In genomic region chr5:132093310-132093709, GRCh38 we compare ENCODE assay signal across 29 cellular contexts. TPM values are rescaled to one million over a fixed set of nuclear protein-coding genes. Genes with fewer than 3 reads are reported as not detected.
DNase-seq lines count a peak whose midpoint lies in the region; ATAC-seq and TF ChIP-seq lines count a peak whose summit lies in the region.
"Had no signal": no experiment of that assay in that cellular context is flagged by ENCODE, and none has a peak within 500 bp of the region (broad histone marks: within the 10 kb centered on the region; RNA-seq: fewer than 3 reads in every experiment).

No MANE protein-coding gene starts in this region.

- H3K9me3 Mint-ChIP-seq in activated CD8-positive, alpha-beta memory T cell treated with anti-CD3 and anti-CD28 coated beads, Interleukin-2, amount 10 ng/mL, durations not matched to agents 7 days and 5 days (ENCODE audit: low read depth): no peaks in the 10 kb centered on the region
- H3K9me3 Mint-ChIP-seq in activated T-helper 2 cell treated with anti-CD3 and anti-CD28 coated beads, Interferon-gamma antibody, Interleukin-2, Interleukin-4, amounts not matched to agents 10 μg/mL and 5 μg/mL and 100 μg/mL, durations not matched to agents 14 hours and 24 hours and 36 hours: peaks cover 9% of the 10 kb centered on the region
- H3K9me3 Mint-ChIP-seq in stimulated activated memory B cell treated with anti-CD40 and anti-IgM and Interleukin-4, amounts not matched to agents 10 μg/mL and 1 μg/mL and 100 μg/mL, for 72 hours: no peaks in the 10 kb centered on the region
- H3K9me3 Mint-ChIP-seq in CD8-positive, alpha-beta T cell: no peaks in the 10 kb centered on the region
- H3K9me3 Mint-ChIP-seq: IgD-negative memory B cell, immature natural killer cell, neural crest cell had no signal

- DNase-seq in activated CD8-positive, alpha-beta memory T cell treated with anti-CD3 and anti-CD28 coated beads for 24 hours: peak; percentile 47
- no peak for DNase-seq in activated CD8-positive, alpha-beta memory T cell treated with anti-CD3 and anti-CD28 coated beads, Interleukin-2, amount 10 ng/mL, durations not matched to agents 7 days and 5 days
- DNase-seq in NCI-H446 treated with DMSO at 0.1 percent for 48 hours (lab: John Stamatoyannopoulos, UW) (peak; percentile 42), GM03348 (ENCODE audit: low spot score) (no peak), MV-4-11 (lab: John Stamatoyannopoulos, UW) (no peak)
- DNase-seq in activated T-helper 2 cell treated with anti-CD3 and anti-CD28 coated beads, Interferon-gamma antibody, Interleukin-2, Interleukin-4, amounts not matched to agents 10 μg/mL and 5 μg/mL and 100 μg/mL, durations not matched to agents 14 hours and 24 hours and 36 hours (ENCODE audit: low spot score): no peak
- no peak for DNase-seq in CD8-positive, alpha-beta T cell
- DNase-seq: activated CD4-positive, alpha-beta T cell treated with anti-CD3 and anti-CD28 coated beads, Interleukin-2, amount 50 U/mL, for 48 hours; activated effector memory CD4-positive, alpha-beta T cell treated with anti-CD3 and anti-CD28 coated beads, Interleukin-2, amount 50 U/mL, for 16 hours; aorta; immature natural killer cell; left cardiac atrium; NCI-H1105; NCI-H2029; NCI-H2227 treated with DMSO at 0.1 percent for 48 hours; NCI-H774; ovary; stimulated activated CD4-positive, alpha-beta T cell treated with anti-CD3 and anti-CD28 coated beads, Interleukin-15, amount 100 ng/mL, for 24 hours; stimulated activated naive CD4-positive, alpha-beta T cell had no signal

- H3K4me1 ChIP-seq in CD8-positive, alpha-beta T cell (ENCODE audit: insufficient read depth, low read length): peaks cover 4% of the 10 kb centered on the region

- H3K36me3 ChIP-seq in CD8-positive, alpha-beta T cell (ENCODE audit: insufficient read depth, low read length): no peaks in the 10 kb centered on the region
- H3K36me3 ChIP-seq: ovary had no signal

- H3K27ac Mint-ChIP-seq in activated CD8-positive, alpha-beta memory T cell treated with anti-CD3 and anti-CD28 coated beads, Interleukin-2, amount 10 ng/mL, durations not matched to agents 7 days and 5 days: no peak overlapping the region
- H3K27ac Mint-ChIP-seq in activated T-helper 2 cell treated with anti-CD3 and anti-CD28 coated beads, Interferon-gamma antibody, Interleukin-2, Interleukin-4, amounts not matched to agents 10 μg/mL and 5 μg/mL and 100 μg/mL, durations not matched to agents 14 hours and 24 hours and 36 hours: peak overlapping the region; percentile 51
- peak overlapping the region; percentile 95 for H3K27ac Mint-ChIP-seq in stimulated activated memory B cell treated with anti-CD40 and anti-IgM and Interleukin-4, amounts not matched to agents 10 μg/mL and 1 μg/mL and 100 μg/mL, for 72 hours
- no peak overlapping the region for H3K27ac Mint-ChIP-seq in CD8-positive, alpha-beta T cell

- peaks cover 39% of the 10 kb centered on the region for H3K4me1 Mint-ChIP-seq in activated CD8-positive, alpha-beta memory T cell treated with anti-CD3 and anti-CD28 coated beads, Interleukin-2, amount 10 ng/mL, durations not matched to agents 7 days and 5 days
- peaks cover 69% of the 10 kb centered on the region for H3K4me1 Mint-ChIP-seq in activated T-helper 2 cell treated with anti-CD3 and anti-CD28 coated beads, Interferon-gamma antibody, Interleukin-2, Interleukin-4, amounts not matched to agents 10 μg/mL and 5 μg/mL and 100 μg/mL, durations not matched to agents 14 hours and 24 hours and 36 hours (ENCODE audit: low read depth)
- H3K4me1 Mint-ChIP-seq in stimulated activated memory B cell treated with anti-CD40 and anti-IgM and Interleukin-4, amounts not matched to agents 10 μg/mL and 1 μg/mL and 100 μg/mL, for 72 hours: peaks cover 38% of the 10 kb centered on the region
- H3K4me1 Mint-ChIP-seq in CD8-positive, alpha-beta T cell (ENCODE audit: low read depth): peaks cover 16% of the 10 kb centered on the region
- H3K4me1 Mint-ChIP-seq: neural crest cell had no signal

- no peak for ATAC-seq in activated CD8-positive, alpha-beta memory T cell treated with anti-CD3 and anti-CD28 coated beads, Interleukin-2, amount 10 ng/mL, durations not matched to agents 7 days and 5 days
- ATAC-seq in stimulated activated memory B cell treated with anti-CD40 and anti-IgM and Interleukin-4, amounts not matched to agents 10 μg/mL and 1 μg/mL and 100 μg/mL, for 72 hours: no peak
- no peak for ATAC-seq in CD8-positive, alpha-beta T cell
- ATAC-seq: left cardiac atrium had no signal

- peaks cover 6% of the 10 kb centered on the region for H3K36me3 Mint-ChIP-seq in activated CD8-positive, alpha-beta memory T cell treated with anti-CD3 and anti-CD28 coated beads, Interleukin-2, amount 10 ng/mL, durations not matched to agents 7 days and 5 days
- H3K36me3 Mint-ChIP-seq in activated T-helper 2 cell treated with anti-CD3 and anti-CD28 coated beads, Interferon-gamma antibody, Interleukin-2, Interleukin-4, amounts not matched to agents 10 μg/mL and 5 μg/mL and 100 μg/mL, durations not matched to agents 14 hours and 24 hours and 36 hours (ENCODE audit: low read depth): peaks cover 18% of the 10 kb centered on the region
- no peaks in the 10 kb centered on the region for H3K36me3 Mint-ChIP-seq in stimulated activated memory B cell treated with anti-CD40 and anti-IgM and Interleukin-4, amounts not matched to agents 10 μg/mL and 1 μg/mL and 100 μg/mL, for 72 hours
- no peaks in the 10 kb centered on the region for H3K36me3 Mint-ChIP-seq in CD8-positive, alpha-beta T cell

- H3K27me3 ChIP-seq in CD8-positive, alpha-beta T cell (ENCODE audit: insufficient read depth, low read length): no peaks in the 10 kb centered on the region
- H3K27me3 ChIP-seq: ovary had no signal

- intact Hi-C loops in activated T-helper 2 cell treated with anti-CD3 and anti-CD28 coated beads, Interferon-gamma antibody, Interleukin-2, Interleukin-4, amounts not matched to agents 10 μg/mL and 5 μg/mL and 100 μg/mL, durations not matched to agents 14 hours and 24 hours and 36 hours (cut with micrococcal nuclease): no loop called here
- intact Hi-C loops in CD8-positive, alpha-beta T cell (cut with DNase I, micrococcal nuclease): no loop called here

- TF ChIP-seq CTCF in CD8-positive, alpha-beta T cell (IDR thresholded peaks at IDR 0.05): no peak

- POLR2A ChIA-PET in CD8-positive, alpha-beta T cell (lab: Charles Lee): no interaction called here

- no peaks in the 10 kb centered on the region for H3K9me3 ChIP-seq in CD8-positive, alpha-beta T cell (ENCODE audit: low read length)
- H3K9me3 ChIP-seq: ovary had no signal

- no peak overlapping the region for H3K27ac ChIP-seq in CD8-positive, alpha-beta T cell (ENCODE audit: low read depth, low read length)
- H3K27ac ChIP-seq: ovary had no signal

- H3K27me3 Mint-ChIP-seq in activated CD8-positive, alpha-beta memory T cell treated with anti-CD3 and anti-CD28 coated beads, Interleukin-2, amount 10 ng/mL, durations not matched to agents 7 days and 5 days: no peaks in the 10 kb centered on the region
- no peaks in the 10 kb centered on the region for H3K27me3 Mint-ChIP-seq in activated T-helper 2 cell treated with anti-CD3 and anti-CD28 coated beads, Interferon-gamma antibody, Interleukin-2, Interleukin-4, amounts not matched to agents 10 μg/mL and 5 μg/mL and 100 μg/mL, durations not matched to agents 14 hours and 24 hours and 36 hours (ENCODE audit: low read depth)
- no peaks in the 10 kb centered on the region for H3K27me3 Mint-ChIP-seq in stimulated activated memory B cell treated with anti-CD40 and anti-IgM and Interleukin-4, amounts not matched to agents 10 μg/mL and 1 μg/mL and 100 μg/mL, for 72 hours
- no peaks in the 10 kb centered on the region for H3K27me3 Mint-ChIP-seq in CD8-positive, alpha-beta T cell (ENCODE audit: low read depth)
- H3K27me3 Mint-ChIP-seq: activated naive CD8-positive, alpha-beta T cell had no signal

- no peak overlapping the region for H3K4me3 Mint-ChIP-seq in activated CD8-positive, alpha-beta memory T cell treated with anti-CD3 and anti-CD28 coated beads, Interleukin-2, amount 10 ng/mL, durations not matched to agents 7 days and 5 days
- no peak overlapping the region for H3K4me3 Mint-ChIP-seq in activated T-helper 2 cell treated with anti-CD3 and anti-CD28 coated beads, Interferon-gamma antibody, Interleukin-2, Interleukin-4, amounts not matched to agents 10 μg/mL and 5 μg/mL and 100 μg/mL, durations not matched to agents 14 hours and 24 hours and 36 hours (ENCODE audit: low read depth)
- H3K4me3 Mint-ChIP-seq in stimulated activated memory B cell treated with anti-CD40 and anti-IgM and Interleukin-4, amounts not matched to agents 10 μg/mL and 1 μg/mL and 100 μg/mL, for 72 hours: no peak overlapping the region
- H3K4me3 Mint-ChIP-seq in CD8-positive, alpha-beta T cell: no peak overlapping the region
- H3K4me3 Mint-ChIP-seq: activated naive CD8-positive, alpha-beta T cell; IgD-negative memory B cell; neural crest cell had no signal

- no peak overlapping the region for H3K4me3 ChIP-seq in CD8-positive, alpha-beta T cell (ENCODE audit: low read depth, low read length)
- H3K4me3 ChIP-seq: lung, ovary had no signal

- CTCF ChIA-PET in activated CD8-positive, alpha-beta memory T cell treated with anti-CD3 and anti-CD28 coated beads, Interleukin-2, amount 10 ng/mL, durations not matched to agents 7 days and 5 days (lab: Charles Lee): interaction anchor here (0.9 to 2.7 kb wide), 5 partner anchors 9 to 28 kb away, joined by 3 to 10 read pairs (median 5); no protein-coding TSS in a partner anchor
- CTCF ChIA-PET in CD8-positive, alpha-beta T cell (lab: Charles Lee): interaction anchor here (0.8 to 1.4 kb wide), 3 partner anchors 10 to 41 kb away, joined by 3 to 4 read pairs (median 3); no protein-coding TSS in a partner anchor

RNA-seq across cellular contexts. Expression of gene CSF2, which starts 19.7 kb away (rescaled TPM):
- total RNA-seq in activated CD8-positive, alpha-beta memory T cell treated with anti-CD3 and anti-CD28 coated beads, Interleukin-2, amount 10 ng/mL, durations not matched to agents 7 days and 5 days: 100 to 1,000 TPM in 1 of 2 experiments, 1 to 10 TPM in 1; 4.9 to 164 TPM
- total RNA-seq in activated T-helper 2 cell treated with anti-CD3 and anti-CD28 coated beads, Interferon-gamma antibody, Interleukin-2, Interleukin-4, amounts not matched to agents 10 μg/mL and 5 μg/mL and 100 μg/mL, durations not matched to agents 14 hours and 24 hours and 36 hours: 764 and 772 TPM in 2 replicates
- total RNA-seq in CD8-positive, alpha-beta T cell: under 1 TPM in 1 of 2 experiments, not detected in 1; 0.41 TPM
- total RNA-seq: left cardiac atrium, mucosa of gallbladder, neural crest cell, temporal lobe, ureter had no signal

RNA-seq across cellular contexts. Expression of gene IL3, which starts 32.9 kb away (rescaled TPM):
- 1 to 10 TPM in 1 of 2 experiments, under 1 TPM in 1; 0.47 to 1.5 TPM for total RNA-seq in activated CD8-positive, alpha-beta memory T cell treated with anti-CD3 and anti-CD28 coated beads, Interleukin-2, amount 10 ng/mL, durations not matched to agents 7 days and 5 days
- 140 and 142 TPM in 2 replicates for total RNA-seq in activated T-helper 2 cell treated with anti-CD3 and anti-CD28 coated beads, Interferon-gamma antibody, Interleukin-2, Interleukin-4, amounts not matched to agents 10 μg/mL and 5 μg/mL and 100 μg/mL, durations not matched to agents 14 hours and 24 hours and 36 hours
- total RNA-seq in CD8-positive, alpha-beta T cell: not detected
- total RNA-seq: aorta, Daoy, H4, left cardiac atrium, lung, mucosa of gallbladder, neural crest cell, ovary, temporal lobe, ureter had no signal

Comparison
In these comparisons a context has a peak if more than half of its experiments do, and no peak if none do; other contexts are left out.
1. DNase-seq: peak in activated CD8-positive, alpha-beta memory T cell treated with anti-CD3 and anti-CD28 coated beads for 24 hours (single experiment) and NCI-H446 treated with DMSO at 0.1 percent for 48 hours (single experiment); none in activated CD8-positive, alpha-beta memory T cell treated with anti-CD3 and anti-CD28 coated beads, Interleukin-2, amount 10 ng/mL, durations not matched to agents 7 days and 5 days (single experiment), activated T-helper 2 cell treated with anti-CD3 and anti-CD28 coated beads, Interferon-gamma antibody, Interleukin-2, Interleukin-4, amounts not matched to agents 10 μg/mL and 5 μg/mL and 100 μg/mL, durations not matched to agents 14 hours and 24 hours and 36 hours (single experiment), GM03348 (single experiment), CD8-positive, alpha-beta T cell (0 of 7) and MV-4-11 (single experiment).
2. H3K27ac Mint-ChIP-seq: peak in activated T-helper 2 cell treated with anti-CD3 and anti-CD28 coated beads, Interferon-gamma antibody, Interleukin-2, Interleukin-4, amounts not matched to agents 10 μg/mL and 5 μg/mL and 100 μg/mL, durations not matched to agents 14 hours and 24 hours and 36 hours (single experiment) and stimulated activated memory B cell treated with anti-CD40 and anti-IgM and Interleukin-4, amounts not matched to agents 10 μg/mL and 1 μg/mL and 100 μg/mL, for 72 hours (single experiment); none in activated CD8-positive, alpha-beta memory T cell treated with anti-CD3 and anti-CD28 coated beads, Interleukin-2, amount 10 ng/mL, durations not matched to agents 7 days and 5 days (single experiment) and CD8-positive, alpha-beta T cell (single experiment).
3. RNA of gene CSF2, which starts 19.7 kb away (total RNA-seq): 764 to 772 TPM in activated T-helper 2 cell treated with anti-CD3 and anti-CD28 coated beads, Interferon-gamma antibody, Interleukin-2, Interleukin-4, amounts not matched to agents 10 μg/mL and 5 μg/mL and 100 μg/mL, durations not matched to agents 14 hours and 24 hours and 36 hours and 4.9 to 164 TPM in activated CD8-positive, alpha-beta memory T cell treated with anti-CD3 and anti-CD28 coated beads, Interleukin-2, amount 10 ng/mL, durations not matched to agents 7 days and 5 days; 0.41 TPM in CD8-positive, alpha-beta T cell; every median in the first group is over 4 times any median in the second.
4. RNA of gene IL3, which starts 32.9 kb away (total RNA-seq): 140 to 142 TPM in activated T-helper 2 cell treated with anti-CD3 and anti-CD28 coated beads, Interferon-gamma antibody, Interleukin-2, Interleukin-4, amounts not matched to agents 10 μg/mL and 5 μg/mL and 100 μg/mL, durations not matched to agents 14 hours and 24 hours and 36 hours; 0.47 to 1.5 TPM in activated CD8-positive, alpha-beta memory T cell treated with anti-CD3 and anti-CD28 coated beads, Interleukin-2, amount 10 ng/mL, durations not matched to agents 7 days and 5 days and not detected in CD8-positive, alpha-beta T cell; every median in the first group is over 10 times any median in the second.